In genomic region chr4:153383131-153383530, GRCh38 we compare ENCODE assay signal across 1 cellular context.
TF ChIP-seq lines count a peak whose summit lies in the region.

No MANE protein-coding gene starts in this region.

TF ChIP-seq in WTC11, 78 proteins besides CTCF, POLR2A, EP300 and RAD21 (continued from another document):
- TF ChIP-seq ERG (CRISPR knock-in tag; IDR thresholded peaks at IDR 0.05) (no peak), JUN (CRISPR knock-in tag; IDR thresholded peaks at IDR 0.05) (no peak), MYBL2 (CRISPR knock-in tag; IDR thresholded peaks at IDR 0.05) (no peak), GTF2I (CRISPR knock-in tag; conservative IDR thresholded peaks at IDR 0.05) (no peak), ZNF396 (CRISPR knock-in tag; IDR thresholded peaks at IDR 0.05; ENCODE audit: borderline replicate concordance) (no peak), SP1 (CRISPR knock-in tag; conservative IDR thresholded peaks at IDR 0.05) (no peak), ZNF232 (CRISPR knock-in tag; IDR thresholded peaks at IDR 0.05) (no peak), NFYB (CRISPR knock-in tag; conservative IDR thresholded peaks at IDR 0.05; ENCODE audit: low read depth) (no peak), ETV6 (CRISPR knock-in tag; IDR thresholded peaks at IDR 0.05) (no peak), RELA (CRISPR knock-in tag; IDR thresholded peaks at IDR 0.05; ENCODE audit: borderline replicate concordance) (no peak), GABPB1 (CRISPR knock-in tag; IDR thresholded peaks at IDR 0.05) (no peak), TP53 (CRISPR knock-in tag; IDR thresholded peaks at IDR 0.05) (no peak), FOXJ3 (CRISPR knock-in tag; IDR thresholded peaks at IDR 0.05; ENCODE audit: borderline replicate concordance) (no peak)
- TF ChIP-seq, protein P1, sequence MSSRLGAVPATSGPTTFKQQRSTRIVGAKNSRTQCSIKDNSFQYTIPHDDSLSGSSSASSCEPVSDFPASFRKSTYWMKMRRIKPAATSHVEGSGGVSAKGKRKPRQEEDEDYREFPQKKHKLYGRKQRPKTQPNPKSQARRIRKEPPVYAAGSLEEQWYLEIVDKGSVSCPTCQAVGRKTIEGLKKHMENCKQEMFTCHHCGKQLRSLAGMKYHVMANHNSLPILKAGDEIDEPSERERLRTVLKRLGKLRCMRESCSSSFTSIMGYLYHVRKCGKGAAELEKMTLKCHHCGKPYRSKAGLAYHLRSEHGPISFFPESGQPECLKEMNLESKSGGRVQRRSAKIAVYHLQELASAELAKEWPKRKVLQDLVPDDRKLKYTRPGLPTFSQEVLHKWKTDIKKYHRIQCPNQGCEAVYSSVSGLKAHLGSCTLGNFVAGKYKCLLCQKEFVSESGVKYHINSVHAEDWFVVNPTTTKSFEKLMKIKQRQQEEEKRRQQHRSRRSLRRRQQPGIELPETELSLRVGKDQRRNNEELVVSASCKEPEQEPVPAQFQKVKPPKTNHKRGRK (CRISPR knock-in tag; IDR thresholded peaks at IDR 0.05; ENCODE audit: borderline replicate concordance) = no peak
